In genomic region chr2:200784215-200784614, GRCh38 we compare ENCODE assay signal across 12 cellular contexts. TPM values are rescaled to one million over a fixed set of nuclear protein-coding genes. Genes with fewer than 3 reads are reported as not detected.
DNase-seq lines count a peak whose midpoint lies in the region; ATAC-seq, FAIRE-seq and TF ChIP-seq lines count a peak whose summit lies in the region.
"Had no signal": no experiment of that assay in that cellular context is flagged by ENCODE, and none has a peak within 500 bp of the region (broad histone marks: within the 10 kb centered on the region; RNA-seq: fewer than 3 reads in every experiment).

No MANE protein-coding gene starts in this region.

- no peak for ATAC-seq in HG03342 (IDR thresholded peaks at IDR 0.05; ENCODE audit: unreplicated experiment)

- no peak for TF ChIP-seq CTCF in 22Rv1 (IDR thresholded peaks at IDR 0.05)
- TF ChIP-seq CTCF in C4-2B (conservative IDR thresholded peaks at IDR 0.05), result no peak
- TF ChIP-seq CTCF in astrocyte of the spinal cord (IDR thresholded peaks at IDR 0.05; ENCODE audit: low read depth, low read length), result no peak

- no peak for TF ChIP-seq POLR2A in GM12892 (IDR thresholded peaks at IDR 0.05; ENCODE audit: low read depth, low read length)

- FAIRE-seq in GM12892 (lab: Jason Lieb, UNC), result no peak
- FAIRE-seq: A204.1, GM18507 had no signal

- no peak overlapping the region for H3K4me3 ChIP-seq in astrocyte of the spinal cord (ENCODE audit: low read depth, low read length)

- H3K27ac ChIP-seq in 22Rv1 (0 out of 2 replicates have a peak overlapping the region, but pooled peaks have one; percentile 87), C4-2B (peak overlapping the region; percentile 91; the same call in 1 of the 2 replicates)

- in situ Hi-C loops in astrocyte of the spinal cord (cut with HindIII; ENCODE audit: low sequenced_read_pairs), result no loop called here

- DNase-seq in LHCN-M2 (ENCODE audit: low read depth) (peak; percentile 26), astrocyte of the spinal cord (ENCODE audit: low read depth, low spot score) (peak; percentile 54), GM12892 (ENCODE audit: insufficient read length) (no peak)
- no peak for DNase-seq in stimulated activated CD4-positive, alpha-beta T cell treated with anti-CD3 and anti-CD28 coated beads, Interleukin-2, amount 100 ng/mL, for 48 hours
- DNase-seq: Caco-2; CD8-positive, alpha-beta memory T cell; HCEC 1CT had no signal

RNA-seq across cellular contexts. Expression of gene BZW1, which starts 27.5 kb away (rescaled TPM):
- 407 and 500 TPM in 2 replicates for total RNA-seq in LHCN-M2 (2014; rRNA removed)
- 171 TPM for polyA plus RNA-seq in LHCN-M2 (2012)
- 217 TPM for polyA plus RNA-seq in GM12892 (2012; ENCODE audit: missing spikeins)

Comparison
In these comparisons a context has a peak if more than half of its experiments do, and no peak if none do; other contexts are left out.
1. DNase-seq: peak in LHCN-M2 (single experiment) and astrocyte of the spinal cord (single experiment); none in GM12892 (single experiment) and stimulated activated CD4-positive, alpha-beta T cell treated with anti-CD3 and anti-CD28 coated beads, Interleukin-2, amount 100 ng/mL, for 48 hours (0 of 2).